12 cellular contexts compared by ENCODE assay signal in genomic region chr22:44047891-44048301, GRCh38. TPM values are rescaled to one million over a fixed set of nuclear protein-coding genes. Genes with fewer than 3 reads are reported as not detected.
A peak's percentile ranks its signal among the peaks of the same experiment; 100 is the strongest.
DNase-seq lines count a peak whose midpoint lies in the region; ATAC-seq and TF ChIP-seq lines count a peak whose summit lies in the region.
"Had no signal": no experiment of that assay in that cellular context is flagged by ENCODE, and none has a peak within 500 bp of the region (broad histone marks: within the 10 kb centered on the region; RNA-seq: fewer than 3 reads in every experiment).

No MANE protein-coding gene starts in this region.

- ATAC-seq in GM18505 (IDR thresholded peaks at IDR 0.05; ENCODE audit: unreplicated experiment) (peak; percentile 42), memory B cell (ENCODE audit: low read depth) (peak; percentile 46)
- ATAC-seq: WTC11 had no signal

- H3K36me3 Mint-ChIP-seq in activated CD4-positive, alpha-beta T cell treated with anti-CD3 and anti-CD28 coated beads, Interleukin-2, amount 10 ng/mL, durations not matched to agents 24 days and 14 days (ENCODE audit: low read depth): peaks cover 12% of the 10 kb centered on the region
- peaks cover 7% of the 10 kb centered on the region for H3K36me3 Mint-ChIP-seq in memory B cell
- H3K36me3 Mint-ChIP-seq: WTC11 had no signal

- H3K9me3 Mint-ChIP-seq in activated CD4-positive, alpha-beta T cell treated with anti-CD3 and anti-CD28 coated beads, Interleukin-2, amount 10 ng/mL, durations not matched to agents 24 days and 14 days: no peaks in the 10 kb centered on the region
- H3K9me3 Mint-ChIP-seq in memory B cell: no peaks in the 10 kb centered on the region
- H3K9me3 Mint-ChIP-seq: WTC11 had no signal

- peaks cover 2% of the 10 kb centered on the region for H3K9me3 ChIP-seq in WERI-Rb-1 (ENCODE audit: severe bottlenecking)

- no peaks in the 10 kb centered on the region for H3K36me3 ChIP-seq in WERI-Rb-1

- intact Hi-C loops in activated CD4-positive, alpha-beta T cell treated with anti-CD3 and anti-CD28 coated beads, Interleukin-2, amount 10 ng/mL, durations not matched to agents 24 days and 14 days (cut with micrococcal nuclease): no loop called here

- no peaks in the 10 kb centered on the region for H3K27me3 Mint-ChIP-seq in activated CD4-positive, alpha-beta T cell treated with anti-CD3 and anti-CD28 coated beads, Interleukin-2, amount 10 ng/mL, durations not matched to agents 24 days and 14 days
- H3K27me3 Mint-ChIP-seq in memory B cell: no peaks in the 10 kb centered on the region

- H3K4me3 Mint-ChIP-seq in activated CD4-positive, alpha-beta T cell treated with anti-CD3 and anti-CD28 coated beads, Interleukin-2, amount 10 ng/mL, durations not matched to agents 24 days and 14 days: peak overlapping the region; percentile 78
- peak overlapping the region; percentile 49 for H3K4me3 Mint-ChIP-seq in memory B cell
- H3K4me3 Mint-ChIP-seq: WTC11 had no signal

- no peak overlapping the region for H3K4me3 ChIP-seq in WERI-Rb-1 (ENCODE audit: low read depth, low read length)

- H3K27ac ChIP-seq in WERI-Rb-1: no peak overlapping the region

- TF ChIP-seq CTCF in WERI-Rb-1 (IDR thresholded peaks at IDR 0.05; ENCODE audit: low read depth, low read length): no peak

- peak; percentile 74 for DNase-seq in activated CD4-positive, alpha-beta T cell treated with anti-CD3 and anti-CD28 coated beads, Interleukin-2, amount 10 ng/mL, durations not matched to agents 24 days and 14 days
- no peak for DNase-seq in activated CD4-positive, alpha-beta T cell treated with anti-CD3 and anti-CD28 coated beads for 1 hour
- peak; percentile 50 for DNase-seq in RPMI8226
- no peak for DNase-seq in memory B cell (ENCODE audit: low spot score in 2 of 2)
- DNase-seq in WERI-Rb-1: no peak
- DNase-seq in NCI-H2171 (lab: John Stamatoyannopoulos, UW): no peak
- DNase-seq in NCI-H1436 treated with DMSO at 0.1 percent for 48 hours (lab: John Stamatoyannopoulos, UW): no peak
- DNase-seq: GOT3, NCI-H1694 treated with DMSO at 0.1 percent for 48 hours, NCI-H748 treated with DMSO at 0.1 percent for 48 hours had no signal

- TF ChIP-seq POLR2A in GM18505 (IDR thresholded peaks at IDR 0.05; ENCODE audit: borderline replicate concordance, extremely low read depth, insufficient read depth, insufficient read length): no peak

- H3K4me1 Mint-ChIP-seq in activated CD4-positive, alpha-beta T cell treated with anti-CD3 and anti-CD28 coated beads, Interleukin-2, amount 10 ng/mL, durations not matched to agents 24 days and 14 days: peaks cover 53% of the 10 kb centered on the region
- H3K4me1 Mint-ChIP-seq in memory B cell: peaks cover 34% of the 10 kb centered on the region

- H3K27ac Mint-ChIP-seq in activated CD4-positive, alpha-beta T cell treated with anti-CD3 and anti-CD28 coated beads, Interleukin-2, amount 10 ng/mL, durations not matched to agents 24 days and 14 days: peak overlapping the region; percentile 83
- H3K27ac Mint-ChIP-seq in memory B cell: peak overlapping the region; percentile 81
- H3K27ac Mint-ChIP-seq: WTC11 had no signal

- no peaks in the 10 kb centered on the region for H3K27me3 ChIP-seq in WERI-Rb-1 (ENCODE audit: insufficient read depth, low read depth, severe bottlenecking)

RNA-seq across cellular contexts. Expression of gene PARVB, which starts 23.8 kb away (rescaled TPM):
- 107 and 112 TPM in 2 replicates for total RNA-seq in activated CD4-positive, alpha-beta T cell treated with anti-CD3 and anti-CD28 coated beads, Interleukin-2, amount 10 ng/mL, durations not matched to agents 24 days and 14 days

Comparison
In these comparisons a context has a peak if more than half of its experiments do, and no peak if none do; other contexts are left out.
1. DNase-seq: peak in activated CD4-positive, alpha-beta T cell treated with anti-CD3 and anti-CD28 coated beads, Interleukin-2, amount 10 ng/mL, durations not matched to agents 24 days and 14 days (single experiment) and RPMI8226 (single experiment); none in activated CD4-positive, alpha-beta T cell treated with anti-CD3 and anti-CD28 coated beads for 1 hour (single experiment), memory B cell (0 of 2), WERI-Rb-1 (single experiment), NCI-H2171 (single experiment) and NCI-H1436 treated with DMSO at 0.1 percent for 48 hours (single experiment).